Comparison of ENCODE assay signal across 21 cellular contexts in the genomic region with DNA sequence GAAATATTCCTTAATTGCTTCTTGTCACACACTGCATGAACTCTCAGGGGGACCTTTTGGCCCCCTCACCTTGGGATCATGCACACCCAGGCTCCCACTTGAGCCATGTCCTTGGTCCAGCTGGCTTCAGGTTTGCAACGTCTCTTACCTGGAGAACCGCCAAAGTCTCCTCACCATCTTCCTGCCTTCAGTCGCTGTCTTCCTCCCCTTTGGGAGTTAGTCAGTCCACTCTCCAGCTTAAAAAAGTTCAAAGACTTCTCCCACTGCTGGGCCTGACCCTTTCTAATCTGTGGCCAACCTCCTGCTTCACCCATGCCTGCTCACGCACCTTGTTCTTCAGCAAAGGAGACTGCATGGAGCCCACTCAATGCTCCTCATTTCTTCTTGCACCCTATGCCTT.
"Had no signal": no experiment of that assay in that cellular context is flagged by ENCODE, and none has a peak within 500 bp of the region (broad histone marks: within the 10 kb centered on the region; RNA-seq: fewer than 3 reads in every experiment).

No MANE protein-coding gene starts in this region.

- H3K4me1 ChIP-seq: psoas muscle, thyroid gland had no signal

- H3K36me3 ChIP-seq: heart left ventricle, lower lobe of right lung, neutrophil, ovary, thyroid gland had no signal

- DNase-seq: activated B cell treated with CpG ODN at 0.5 μM for 24 hours; activated CD4-positive, alpha-beta T cell treated with anti-CD3 and anti-CD28 coated beads for 36 hours; activated CD4-positive, alpha-beta T cell treated with anti-CD3 and anti-CD28 coated beads, Interleukin-2, amount 50 U/mL, for 4 hours; activated naive CD4-positive, alpha-beta T cell; activated naive CD8-positive, alpha-beta T cell treated with anti-CD3 and anti-CD28 coated beads, Interleukin-2, amount 50 U/mL, for 24 hours; activated T-cell treated with anti-CD3 and anti-CD28 coated beads for 4 hours; cerebellar nuclear complex; cortex of kidney; heart left ventricle; lower lobe of right lung; psoas muscle; right cardiac atrium; stimulated activated CD4-positive, alpha-beta T cell treated with anti-CD3 and anti-CD28 coated beads, Interleukin-12 subunit alpha, Interleukin-12 subunit beta, amount 100 ng/mL, for 4 hours; stimulated activated CD4-positive, alpha-beta T cell treated with anti-CD3 and anti-CD28 coated beads, Interleukin-4, amount 100 ng/mL, for 4 hours; stimulated activated naive CD8-positive, alpha-beta T cell treated with anti-CD3 and anti-CD28 coated beads, Interleukin-15, Interleukin-2, amounts not matched to agents 100 U/mL and 50 U/mL, for 24 hours; T1000; thyroid gland had no signal

- H3K27ac Mint-ChIP-seq: activated CD4-positive, alpha-beta T cell treated with anti-CD3 and anti-CD28 coated beads for 36 hours; activated naive CD8-positive, alpha-beta T cell treated with anti-CD3 and anti-CD28 coated beads, Interleukin-2, amount 50 U/mL, for 24 hours; nephron had no signal

- H3K9me3 ChIP-seq: heart left ventricle, lower lobe of right lung, neutrophil, ovary, psoas muscle, thyroid gland had no signal

- H3K4me3 Mint-ChIP-seq: activated B cell treated with CpG ODN at 0.5 μM for 24 hours; activated CD4-positive, alpha-beta T cell treated with anti-CD3 and anti-CD28 coated beads for 36 hours; activated naive CD8-positive, alpha-beta T cell treated with anti-CD3 and anti-CD28 coated beads, Interleukin-2, amount 50 U/mL, for 24 hours; nephron had no signal

- H3K27me3 ChIP-seq: ovary, thyroid gland had no signal

- ATAC-seq: activated CD4-positive, alpha-beta T cell treated with anti-CD3 and anti-CD28 coated beads for 36 hours; activated naive CD8-positive, alpha-beta T cell treated with anti-CD3 and anti-CD28 coated beads, Interleukin-2, amount 50 U/mL, for 24 hours; heart left ventricle; left colon; lower lobe of right lung; psoas muscle; right cardiac atrium; stimulated activated naive CD8-positive, alpha-beta T cell treated with anti-CD3 and anti-CD28 coated beads, Interleukin-15, Interleukin-2, amounts not matched to agents 100 U/mL and 50 U/mL, for 24 hours had no signal

- H3K4me1 Mint-ChIP-seq: nephron had no signal

- H3K4me3 ChIP-seq: heart left ventricle, lower lobe of right lung, ovary, psoas muscle, thyroid gland had no signal

- H3K27me3 Mint-ChIP-seq: activated B cell treated with CpG ODN at 0.5 μM for 24 hours; activated CD4-positive, alpha-beta T cell treated with anti-CD3 and anti-CD28 coated beads for 36 hours; activated naive CD8-positive, alpha-beta T cell treated with anti-CD3 and anti-CD28 coated beads, Interleukin-2, amount 50 U/mL, for 24 hours had no signal

- H3K27ac ChIP-seq: heart left ventricle, lower lobe of right lung, neutrophil, ovary, psoas muscle, thyroid gland had no signal

- H3K9me3 Mint-ChIP-seq: activated B cell treated with CpG ODN at 0.5 μM for 24 hours; activated naive CD8-positive, alpha-beta T cell treated with anti-CD3 and anti-CD28 coated beads, Interleukin-2, amount 50 U/mL, for 24 hours; nephron had no signal
